In the genomic region with DNA sequence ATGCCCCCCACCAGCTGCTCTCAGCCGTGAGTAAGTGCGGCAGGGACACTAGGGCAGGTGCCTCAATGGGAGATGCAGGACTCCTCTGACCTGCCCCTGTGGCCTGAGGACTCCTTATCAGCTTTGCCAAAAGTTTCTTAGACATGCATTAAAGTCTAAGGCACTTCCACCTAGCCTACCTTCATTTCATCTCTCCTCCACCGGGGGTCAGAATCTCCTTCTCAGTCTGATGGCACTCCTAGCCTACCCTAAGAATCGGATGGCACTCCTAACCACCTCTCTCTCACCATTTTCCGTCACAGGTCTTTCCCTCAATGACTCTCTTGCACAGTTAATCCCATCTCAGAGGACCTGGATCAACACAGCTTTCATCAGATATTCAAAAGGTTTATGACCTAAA, we compare ENCODE assay signal across 20 cellular contexts.
DNase-seq lines count a peak whose midpoint lies in the region; ATAC-seq, FAIRE-seq and TF ChIP-seq lines count a peak whose summit lies in the region.
"Had no signal": no experiment of that assay in that cellular context is flagged by ENCODE, and none has a peak within 500 bp of the region (broad histone marks: within the 10 kb centered on the region; RNA-seq: fewer than 3 reads in every experiment).

No MANE protein-coding gene starts in this region.

- H3K23ac ChIP-seq in neuronal stem cell (ENCODE audit: low read depth, low read length, poor library complexity), result no peak overlapping the region

- peaks cover 0 to 1% of the 10 kb centered on the region in 2 donors for H3K4me1 ChIP-seq in neuronal stem cell (ENCODE audit: control insufficient read depth in 2 of 2, insufficient read depth in 1 of 2, low read depth in 1 of 2, low read length in 2 of 2)

- H4K8ac ChIP-seq in neuronal stem cell (ENCODE audit: low read depth, low read length), result no peak overlapping the region

- H3K4me3 ChIP-seq in bronchial epithelial cell (ENCODE audit: low read depth, low read length) (no peak overlapping the region), neuronal stem cell (ENCODE audit: low read length in 2 of 2) (no peak overlapping the region)

- H3K36me3 ChIP-seq in bronchial epithelial cell (ENCODE audit: control insufficient read depth, insufficient read depth, low read length) (no peaks in the 10 kb centered on the region), neuronal stem cell (replicated peaks in 1 of 2; ENCODE audit: control insufficient read depth in 2 of 2, insufficient read depth in 2 of 2, low read length in 2 of 2) (no peaks in the 10 kb centered on the region)

- no peak overlapping the region for H3K4me2 ChIP-seq in neuronal stem cell (ENCODE audit: insufficient read depth, low read length, poor library complexity, severe bottlenecking)

- H2BK12ac ChIP-seq in neuronal stem cell (ENCODE audit: low read length), result no peak overlapping the region

- H2AFZ ChIP-seq in neuronal stem cell (ENCODE audit: low read length), result no peak overlapping the region

- no peak overlapping the region for H2BK120ac ChIP-seq in neuronal stem cell (ENCODE audit: low read depth, low read length)

- no peak overlapping the region for H4K91ac ChIP-seq in neuronal stem cell (ENCODE audit: low read depth, low read length, poor library complexity)

- no peak overlapping the region for H2AK5ac ChIP-seq in neuronal stem cell (ENCODE audit: low read depth, low read length)

- intact Hi-C loops in Right ventricle myocardium superior (cut with DNase I), result no loop called here

- H3K9me3 ChIP-seq in neuronal stem cell (replicated peaks in 1 of 2; ENCODE audit: control insufficient read depth in 2 of 2, insufficient read depth in 1 of 2, low read depth in 1 of 2, low read length in 2 of 2), result no peaks in the 10 kb centered on the region

- TF ChIP-seq CTCF in bronchial epithelial cell (IDR thresholded peaks at IDR 0.05; ENCODE audit: insufficient read depth, low read length, severe bottlenecking), result no peak

- peak; percentile 2 for DNase-seq in DMS53 (lab: John Stamatoyannopoulos, UW)
- no peak for DNase-seq in DMS53 treated with DMSO at 0.1 percent for 48 hours (lab: John Stamatoyannopoulos, UW; ENCODE audit: unreplicated experiment)
- peak; percentile 6 for DNase-seq in HuH-7 (ENCODE audit: low spot score)
- DNase-seq in bronchial epithelial cell (ENCODE audit: low read depth), result no peak
- peak; percentile 31 for DNase-seq in iPS-NIHi11 (ENCODE audit: low spot score)
- DNase-seq in neuronal stem cell (ENCODE audit: low spot score), result no peak
- no peak for DNase-seq in NCI-H146 treated with DMSO at 0.1 percent for 48 hours (lab: John Stamatoyannopoulos, UW; ENCODE audit: unreplicated experiment)
- DNase-seq in Right ventricle myocardium superior, result no peak
- DNase-seq: 8988T; C1 segment of cervical spinal cord; DMS79; GDM1; HFFc6; Karpas-422; NCI-H2029; NCI-H524 treated with DMSO at 0.1 percent for 48 hours; NK-92 treated with Interleukin-12 subunit alpha and Interleukin-12 subunit beta, amount 100 ng/mL, for 24 hours had no signal

- H3K14ac ChIP-seq in neuronal stem cell (ENCODE audit: low read length), result no peak overlapping the region

- no peaks in the 10 kb centered on the region for H3K79me1 ChIP-seq in neuronal stem cell (ENCODE audit: low read depth, low read length)

- ATAC-seq in Right ventricle myocardium superior (ENCODE audit: poor library complexity), result no peak
- ATAC-seq: HepG2 had no signal

- H3K27me3 ChIP-seq in bronchial epithelial cell (ENCODE audit: control insufficient read depth, insufficient read depth, low read length) (no peaks in the 10 kb centered on the region), neuronal stem cell (ENCODE audit: control insufficient read depth in 3 of 3, insufficient read depth in 3 of 3, low read depth in 1 of 3, low read length in 3 of 3) (peaks cover 0 to 5% (median 0%) of the 10 kb centered on the region in 3 experiments)

- no peak overlapping the region for H2BK5ac ChIP-seq in neuronal stem cell (ENCODE audit: low read length)

- no peak overlapping the region for H2BK15ac ChIP-seq in neuronal stem cell (ENCODE audit: low read length)

- no peak overlapping the region for H3K4ac ChIP-seq in neuronal stem cell (ENCODE audit: low read length)

- peak; percentile 60 for FAIRE-seq in bronchial epithelial cell (lab: Jason Lieb, UNC)
- FAIRE-seq: GM12892, GM19239, HepG2 had no signal

- H3K27ac ChIP-seq in neuronal stem cell (replicated peaks; ENCODE audit: low read length), result no peak overlapping the region

- no CpG with 5 or more reads among the region's 5 CpGs for WGBS in neuronal stem cell (ENCODE audit: extremely low coverage in 2 of 2, insufficient read length in 2 of 2, insufficient replicate concordance in 1 of 2), 2 donors

- no peak overlapping the region for H3K9ac ChIP-seq in neuronal stem cell (ENCODE audit: low read depth, low read length, poor library complexity)

- H3K18ac ChIP-seq in neuronal stem cell (ENCODE audit: low read length), result no peak overlapping the region

Comparison
In these comparisons a context has a peak if more than half of its experiments do, and no peak if none do; other contexts are left out.
1. DNase-seq: peak in DMS53 (single experiment), HuH-7 (single experiment) and iPS-NIHi11 (single experiment); none in DMS53 treated with DMSO at 0.1 percent for 48 hours (single experiment), bronchial epithelial cell (single experiment), neuronal stem cell (single experiment), NCI-H146 treated with DMSO at 0.1 percent for 48 hours (single experiment) and Right ventricle myocardium superior (single experiment).